Comparison of ENCODE assay signal across 1 cellular context in genomic region chr11:64649304-64649703, GRCh38.
A peak's percentile ranks its signal among the peaks of the same experiment; 100 is the strongest.
TF ChIP-seq lines count a peak whose summit lies in the region.

No MANE protein-coding gene starts in this region.

TF ChIP-seq in K562, 482 proteins besides CTCF, POLR2A, EP300 and RAD21 (continued from another document):
- TF ChIP-seq, protein P1, sequence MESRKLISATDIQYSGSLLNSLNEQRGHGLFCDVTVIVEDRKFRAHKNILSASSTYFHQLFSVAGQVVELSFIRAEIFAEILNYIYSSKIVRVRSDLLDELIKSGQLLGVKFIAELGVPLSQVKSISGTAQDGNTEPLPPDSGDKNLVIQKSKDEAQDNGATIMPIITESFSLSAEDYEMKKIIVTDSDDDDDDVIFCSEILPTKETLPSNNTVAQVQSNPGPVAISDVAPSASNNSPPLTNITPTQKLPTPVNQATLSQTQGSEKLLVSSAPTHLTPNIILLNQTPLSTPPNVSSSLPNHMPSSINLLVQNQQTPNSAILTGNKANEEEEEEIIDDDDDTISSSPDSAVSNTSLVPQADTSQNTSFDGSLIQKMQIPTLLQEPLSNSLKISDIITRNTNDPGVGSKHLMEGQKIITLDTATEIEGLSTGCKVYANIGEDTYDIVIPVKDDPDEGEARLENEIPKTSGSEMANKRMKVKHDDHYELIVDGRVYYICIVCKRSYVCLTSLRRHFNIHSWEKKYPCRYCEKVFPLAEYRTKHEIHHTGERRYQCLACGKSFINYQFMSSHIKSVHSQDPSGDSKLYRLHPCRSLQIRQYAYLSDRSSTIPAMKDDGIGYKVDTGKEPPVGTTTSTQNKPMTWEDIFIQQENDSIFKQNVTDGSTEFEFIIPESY (CRISPR knock-in tag; IDR thresholded peaks at IDR 0.05): no peak
- TF ChIP-seq, protein P2, sequence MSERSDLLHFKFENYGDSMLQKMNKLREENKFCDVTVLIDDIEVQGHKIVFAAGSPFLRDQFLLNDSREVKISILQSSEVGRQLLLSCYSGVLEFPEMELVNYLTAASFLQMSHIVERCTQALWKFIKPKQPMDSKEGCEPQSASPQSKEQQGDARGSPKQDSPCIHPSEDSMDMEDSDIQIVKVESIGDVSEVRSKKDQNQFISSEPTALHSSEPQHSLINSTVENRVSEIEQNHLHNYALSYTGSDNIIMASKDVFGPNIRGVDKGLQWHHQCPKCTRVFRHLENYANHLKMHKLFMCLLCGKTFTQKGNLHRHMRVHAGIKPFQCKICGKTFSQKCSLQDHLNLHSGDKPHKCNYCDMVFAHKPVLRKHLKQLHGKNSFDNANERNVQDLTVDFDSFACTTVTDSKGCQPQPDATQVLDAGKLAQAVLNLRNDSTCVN (CRISPR knock-in tag; IDR thresholded peaks at IDR 0.05): no peak
- no peak for TF ChIP-seq NR4A1 (CRISPR knock-in tag; IDR thresholded peaks at IDR 0.05)
- TF ChIP-seq NR4A1 (tag; IDR thresholded peaks at IDR 0.05): no peak
- no peak for TF ChIP-seq ZNF668 (CRISPR knock-in tag; IDR thresholded peaks at IDR 0.05)
- TF ChIP-seq HLTF (IDR thresholded peaks at IDR 0.05): no peak
- TF ChIP-seq, protein P3, sequence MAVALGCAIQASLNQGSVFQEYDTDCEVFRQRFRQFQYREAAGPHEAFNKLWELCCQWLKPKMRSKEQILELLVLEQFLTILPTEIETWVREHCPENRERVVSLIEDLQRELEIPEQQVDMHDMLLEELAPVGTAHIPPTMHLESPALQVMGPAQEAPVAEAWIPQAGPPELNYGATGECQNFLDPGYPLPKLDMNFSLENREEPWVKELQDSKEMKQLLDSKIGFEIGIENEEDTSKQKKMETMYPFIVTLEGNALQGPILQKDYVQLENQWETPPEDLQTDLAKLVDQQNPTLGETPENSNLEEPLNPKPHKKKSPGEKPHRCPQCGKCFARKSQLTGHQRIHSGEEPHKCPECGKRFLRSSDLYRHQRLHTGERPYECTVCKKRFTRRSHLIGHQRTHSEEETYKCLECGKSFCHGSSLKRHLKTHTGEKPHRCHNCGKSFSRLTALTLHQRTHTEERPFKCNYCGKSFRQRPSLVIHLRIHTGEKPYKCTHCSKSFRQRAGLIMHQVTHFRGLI (CRISPR knock-in tag; IDR thresholded peaks at IDR 0.05): no peak
- TF ChIP-seq ZNF146 (CRISPR knock-in tag; IDR thresholded peaks at IDR 0.05; ENCODE audit: unreplicated experiment): no peak
- TF ChIP-seq MEIS2 (IDR thresholded peaks at IDR 0.05; ENCODE audit: partially characterized antibody): peak; percentile 35
- TF ChIP-seq MTA3 (IDR thresholded peaks at IDR 0.05; ENCODE audit: borderline replicate concordance): no peak
- no peak for TF ChIP-seq ZFPM2 (CRISPR knock-in tag; IDR thresholded peaks at IDR 0.05)
- no peak for TF ChIP-seq GATA2 (CRISPR knock-in tag; IDR thresholded peaks at IDR 0.05)
- TF ChIP-seq, protein P4, sequence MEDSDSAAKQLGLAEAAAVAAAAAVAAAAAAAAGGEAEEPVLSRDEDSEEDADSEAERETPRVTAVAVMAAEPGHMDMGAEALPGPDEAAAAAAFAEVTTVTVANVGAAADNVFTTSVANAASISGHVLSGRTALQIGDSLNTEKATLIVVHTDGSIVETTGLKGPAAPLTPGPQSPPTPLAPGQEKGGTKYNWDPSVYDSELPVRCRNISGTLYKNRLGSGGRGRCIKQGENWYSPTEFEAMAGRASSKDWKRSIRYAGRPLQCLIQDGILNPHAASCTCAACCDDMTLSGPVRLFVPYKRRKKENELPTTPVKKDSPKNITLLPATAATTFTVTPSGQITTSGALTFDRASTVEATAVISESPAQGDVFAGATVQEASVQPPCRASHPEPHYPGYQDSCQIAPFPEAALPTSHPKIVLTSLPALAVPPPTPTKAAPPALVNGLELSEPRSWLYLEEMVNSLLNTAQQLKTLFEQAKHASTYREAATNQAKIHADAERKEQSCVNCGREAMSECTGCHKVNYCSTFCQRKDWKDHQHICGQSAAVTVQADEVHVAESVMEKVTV (CRISPR knock-in tag; IDR thresholded peaks at IDR 0.05): peak; percentile 66
- TF ChIP-seq ELF2 (CRISPR knock-in tag; IDR thresholded peaks at IDR 0.05): no peak
- TF ChIP-seq FOXA1 (IDR thresholded peaks at IDR 0.05; ENCODE audit: borderline replicate concordance): no peak
- TF ChIP-seq ZNF23 (CRISPR knock-in tag; IDR thresholded peaks at IDR 0.05): no peak
- peak; percentile 37; the same call in 1 of the 2 replicates for TF ChIP-seq RB1 (IDR thresholded peaks at IDR 0.05; ENCODE audit: low read depth)
- no peak for TF ChIP-seq XRCC4 (IDR thresholded peaks at IDR 0.05; ENCODE audit: extremely low read depth, insufficient read depth, insufficient read length)
- TF ChIP-seq TEAD2 (tag; IDR thresholded peaks at IDR 0.05): no peak
- TF ChIP-seq, protein P5, sequence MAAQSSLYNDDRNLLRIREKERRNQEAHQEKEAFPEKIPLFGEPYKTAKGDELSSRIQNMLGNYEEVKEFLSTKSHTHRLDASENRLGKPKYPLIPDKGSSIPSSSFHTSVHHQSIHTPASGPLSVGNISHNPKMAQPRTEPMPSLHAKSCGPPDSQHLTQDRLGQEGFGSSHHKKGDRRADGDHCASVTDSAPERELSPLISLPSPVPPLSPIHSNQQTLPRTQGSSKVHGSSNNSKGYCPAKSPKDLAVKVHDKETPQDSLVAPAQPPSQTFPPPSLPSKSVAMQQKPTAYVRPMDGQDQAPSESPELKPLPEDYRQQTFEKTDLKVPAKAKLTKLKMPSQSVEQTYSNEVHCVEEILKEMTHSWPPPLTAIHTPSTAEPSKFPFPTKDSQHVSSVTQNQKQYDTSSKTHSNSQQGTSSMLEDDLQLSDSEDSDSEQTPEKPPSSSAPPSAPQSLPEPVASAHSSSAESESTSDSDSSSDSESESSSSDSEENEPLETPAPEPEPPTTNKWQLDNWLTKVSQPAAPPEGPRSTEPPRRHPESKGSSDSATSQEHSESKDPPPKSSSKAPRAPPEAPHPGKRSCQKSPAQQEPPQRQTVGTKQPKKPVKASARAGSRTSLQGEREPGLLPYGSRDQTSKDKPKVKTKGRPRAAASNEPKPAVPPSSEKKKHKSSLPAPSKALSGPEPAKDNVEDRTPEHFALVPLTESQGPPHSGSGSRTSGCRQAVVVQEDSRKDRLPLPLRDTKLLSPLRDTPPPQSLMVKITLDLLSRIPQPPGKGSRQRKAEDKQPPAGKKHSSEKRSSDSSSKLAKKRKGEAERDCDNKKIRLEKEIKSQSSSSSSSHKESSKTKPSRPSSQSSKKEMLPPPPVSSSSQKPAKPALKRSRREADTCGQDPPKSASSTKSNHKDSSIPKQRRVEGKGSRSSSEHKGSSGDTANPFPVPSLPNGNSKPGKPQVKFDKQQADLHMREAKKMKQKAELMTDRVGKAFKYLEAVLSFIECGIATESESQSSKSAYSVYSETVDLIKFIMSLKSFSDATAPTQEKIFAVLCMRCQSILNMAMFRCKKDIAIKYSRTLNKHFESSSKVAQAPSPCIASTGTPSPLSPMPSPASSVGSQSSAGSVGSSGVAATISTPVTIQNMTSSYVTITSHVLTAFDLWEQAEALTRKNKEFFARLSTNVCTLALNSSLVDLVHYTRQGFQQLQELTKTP (IDR thresholded peaks at IDR 0.05; ENCODE audit: low read depth in 1 of 2, partially characterized antibody in 2 of 2): no peak
- TF ChIP-seq CHD2 (IDR thresholded peaks at IDR 0.05; ENCODE audit: low read depth, low read length): no peak
- TF ChIP-seq ESRRB (CRISPR knock-in tag; IDR thresholded peaks at IDR 0.05; ENCODE audit: borderline replicate concordance): no peak
- no peak for TF ChIP-seq ZBTB1 (CRISPR knock-in tag; IDR thresholded peaks at IDR 0.05; ENCODE audit: borderline replicate concordance, low read depth)
- no peak for TF ChIP-seq RNF2 (IDR thresholded peaks at IDR 0.05)
- TF ChIP-seq XRCC3 (IDR thresholded peaks at IDR 0.05): no peak
- TF ChIP-seq CREB3 (tag; conservative IDR thresholded peaks at IDR 0.05; ENCODE audit: low read depth): no peak
- TF ChIP-seq, protein P6, sequence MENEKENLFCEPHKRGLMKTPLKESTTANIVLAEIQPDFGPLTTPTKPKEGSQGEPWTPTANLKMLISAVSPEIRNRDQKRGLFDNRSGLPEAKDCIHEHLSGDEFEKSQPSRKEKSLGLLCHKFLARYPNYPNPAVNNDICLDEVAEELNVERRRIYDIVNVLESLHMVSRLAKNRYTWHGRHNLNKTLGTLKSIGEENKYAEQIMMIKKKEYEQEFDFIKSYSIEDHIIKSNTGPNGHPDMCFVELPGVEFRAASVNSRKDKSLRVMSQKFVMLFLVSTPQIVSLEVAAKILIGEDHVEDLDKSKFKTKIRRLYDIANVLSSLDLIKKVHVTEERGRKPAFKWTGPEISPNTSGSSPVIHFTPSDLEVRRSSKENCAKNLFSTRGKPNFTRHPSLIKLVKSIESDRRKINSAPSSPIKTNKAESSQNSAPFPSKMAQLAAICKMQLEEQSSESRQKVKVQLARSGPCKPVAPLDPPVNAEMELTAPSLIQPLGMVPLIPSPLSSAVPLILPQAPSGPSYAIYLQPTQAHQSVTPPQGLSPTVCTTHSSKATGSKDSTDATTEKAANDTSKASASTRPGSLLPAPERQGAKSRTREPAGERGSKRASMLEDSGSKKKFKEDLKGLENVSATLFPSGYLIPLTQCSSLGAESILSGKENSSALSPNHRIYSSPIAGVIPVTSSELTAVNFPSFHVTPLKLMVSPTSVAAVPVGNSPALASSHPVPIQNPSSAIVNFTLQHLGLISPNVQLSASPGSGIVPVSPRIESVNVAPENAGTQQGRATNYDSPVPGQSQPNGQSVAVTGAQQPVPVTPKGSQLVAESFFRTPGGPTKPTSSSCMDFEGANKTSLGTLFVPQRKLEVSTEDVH (IDR thresholded peaks at IDR 0.05; ENCODE audit: low read depth, partially characterized antibody): no peak
- TF ChIP-seq ATF7 (IDR thresholded peaks at IDR 0.05): 0 out of 2 replicates have a peak, but pooled peaks have one; percentile 26
- TF ChIP-seq, protein P7, sequence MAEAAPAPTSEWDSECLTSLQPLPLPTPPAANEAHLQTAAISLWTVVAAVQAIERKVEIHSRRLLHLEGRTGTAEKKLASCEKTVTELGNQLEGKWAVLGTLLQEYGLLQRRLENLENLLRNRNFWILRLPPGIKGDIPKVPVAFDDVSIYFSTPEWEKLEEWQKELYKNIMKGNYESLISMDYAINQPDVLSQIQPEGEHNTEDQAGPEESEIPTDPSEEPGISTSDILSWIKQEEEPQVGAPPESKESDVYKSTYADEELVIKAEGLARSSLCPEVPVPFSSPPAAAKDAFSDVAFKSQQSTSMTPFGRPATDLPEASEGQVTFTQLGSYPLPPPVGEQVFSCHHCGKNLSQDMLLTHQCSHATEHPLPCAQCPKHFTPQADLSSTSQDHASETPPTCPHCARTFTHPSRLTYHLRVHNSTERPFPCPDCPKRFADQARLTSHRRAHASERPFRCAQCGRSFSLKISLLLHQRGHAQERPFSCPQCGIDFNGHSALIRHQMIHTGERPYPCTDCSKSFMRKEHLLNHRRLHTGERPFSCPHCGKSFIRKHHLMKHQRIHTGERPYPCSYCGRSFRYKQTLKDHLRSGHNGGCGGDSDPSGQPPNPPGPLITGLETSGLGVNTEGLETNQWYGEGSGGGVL (CRISPR knock-in tag; IDR thresholded peaks at IDR 0.05): no peak
- peak; percentile 53 for TF ChIP-seq ZBTB7A (IDR thresholded peaks at IDR 0.05; ENCODE audit: borderline replicate concordance, control insufficient read depth, low read depth, low read length)
- TF ChIP-seq ZKSCAN8 (CRISPR knock-in tag; IDR thresholded peaks at IDR 0.05): no peak
- TF ChIP-seq IRF9 (tag; IDR thresholded peaks at IDR 0.05): no peak
- no peak for TF ChIP-seq CBX1 (IDR thresholded peaks at IDR 0.05; ENCODE audit: low read depth)
- TF ChIP-seq RCOR1 (IDR thresholded peaks at IDR 0.05; ENCODE audit: borderline replicate concordance in 1 of 2, low read depth in 2 of 2, low read length in 2 of 2): no peak
- no peak for TF ChIP-seq ZC3H11A (IDR thresholded peaks at IDR 0.05; ENCODE audit: low read depth, low read length)
- peak in 1 of 2 experiments; percentile 71; a peak in 2 of 4 replicates for TF ChIP-seq MAZ (CRISPR knock-in tag; conservative IDR thresholded peaks at IDR 0.05 in 1 of 2, IDR thresholded peaks at IDR 0.05 in 1 of 2)
- TF ChIP-seq, protein P8, sequence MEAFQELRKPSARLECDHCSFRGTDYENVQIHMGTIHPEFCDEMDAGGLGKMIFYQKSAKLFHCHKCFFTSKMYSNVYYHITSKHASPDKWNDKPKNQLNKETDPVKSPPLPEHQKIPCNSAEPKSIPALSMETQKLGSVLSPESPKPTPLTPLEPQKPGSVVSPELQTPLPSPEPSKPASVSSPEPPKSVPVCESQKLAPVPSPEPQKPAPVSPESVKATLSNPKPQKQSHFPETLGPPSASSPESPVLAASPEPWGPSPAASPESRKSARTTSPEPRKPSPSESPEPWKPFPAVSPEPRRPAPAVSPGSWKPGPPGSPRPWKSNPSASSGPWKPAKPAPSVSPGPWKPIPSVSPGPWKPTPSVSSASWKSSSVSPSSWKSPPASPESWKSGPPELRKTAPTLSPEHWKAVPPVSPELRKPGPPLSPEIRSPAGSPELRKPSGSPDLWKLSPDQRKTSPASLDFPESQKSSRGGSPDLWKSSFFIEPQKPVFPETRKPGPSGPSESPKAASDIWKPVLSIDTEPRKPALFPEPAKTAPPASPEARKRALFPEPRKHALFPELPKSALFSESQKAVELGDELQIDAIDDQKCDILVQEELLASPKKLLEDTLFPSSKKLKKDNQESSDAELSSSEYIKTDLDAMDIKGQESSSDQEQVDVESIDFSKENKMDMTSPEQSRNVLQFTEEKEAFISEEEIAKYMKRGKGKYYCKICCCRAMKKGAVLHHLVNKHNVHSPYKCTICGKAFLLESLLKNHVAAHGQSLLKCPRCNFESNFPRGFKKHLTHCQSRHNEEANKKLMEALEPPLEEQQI (IDR thresholded peaks at IDR 0.05): no peak
- TF ChIP-seq, protein P9, sequence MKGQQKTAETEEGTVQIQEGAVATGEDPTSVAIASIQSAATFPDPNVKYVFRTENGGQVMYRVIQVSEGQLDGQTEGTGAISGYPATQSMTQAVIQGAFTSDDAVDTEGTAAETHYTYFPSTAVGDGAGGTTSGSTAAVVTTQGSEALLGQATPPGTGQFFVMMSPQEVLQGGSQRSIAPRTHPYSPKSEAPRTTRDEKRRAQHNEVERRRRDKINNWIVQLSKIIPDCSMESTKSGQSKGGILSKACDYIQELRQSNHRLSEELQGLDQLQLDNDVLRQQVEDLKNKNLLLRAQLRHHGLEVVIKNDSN (CRISPR knock-in tag; IDR thresholded peaks at IDR 0.05): no peak
